In the genomic region with DNA sequence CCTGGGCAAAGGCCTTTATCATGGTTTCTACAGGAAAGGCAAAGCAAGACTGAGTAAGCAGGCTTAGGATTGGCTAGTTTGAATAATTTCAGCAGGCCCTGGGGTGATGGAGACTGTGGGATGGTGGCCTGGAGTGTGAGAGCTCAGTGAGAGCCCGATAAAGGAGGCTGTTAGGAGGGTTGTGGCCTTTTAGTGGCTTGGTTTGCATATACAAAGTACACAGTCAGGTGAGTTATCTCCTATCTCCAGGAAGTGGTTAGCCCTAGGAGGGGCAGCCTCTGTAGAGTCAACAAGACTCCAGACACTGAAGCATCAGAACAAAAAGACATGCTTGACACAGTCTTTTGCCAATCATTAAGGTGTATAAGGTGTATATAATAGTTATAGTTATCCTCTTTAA, we compare ENCODE assay signal across 8 cellular contexts.
DNase-seq lines count a peak whose midpoint lies in the region; ATAC-seq and TF ChIP-seq lines count a peak whose summit lies in the region.

No MANE protein-coding gene starts in this region.

- peak overlapping the region; percentile 74 for H3K27ac Mint-ChIP-seq in activated naive CD8-positive, alpha-beta T cell
- H3K27ac Mint-ChIP-seq in stimulated activated effector memory CD8-positive, alpha-beta T cell treated with anti-CD3 and anti-CD28 coated beads, Interleukin-12 subunit alpha, Interleukin-12 subunit beta, amount 100 ng/mL, for 72 hours = peak overlapping the region; percentile 24

- H3K36me3 Mint-ChIP-seq in activated naive CD8-positive, alpha-beta T cell = peaks cover 27% of the 10 kb centered on the region
- no peaks in the 10 kb centered on the region for H3K36me3 Mint-ChIP-seq in stimulated activated effector memory CD8-positive, alpha-beta T cell treated with anti-CD3 and anti-CD28 coated beads, Interleukin-12 subunit alpha, Interleukin-12 subunit beta, amount 100 ng/mL, for 72 hours

- H3K4me3 ChIP-seq in lower leg skin (ENCODE audit: low read depth, poor library complexity, severe bottlenecking) = no peak overlapping the region

- intact Hi-C loops in lower leg skin (cut with DNase I; ENCODE audit: low total_unique reads) = no loop called here

- TF ChIP-seq POLR2A in lower leg skin (IDR thresholded peaks at IDR 0.05) = no peak

- peaks cover 59% of the 10 kb centered on the region for H3K4me1 Mint-ChIP-seq in activated naive CD8-positive, alpha-beta T cell (ENCODE audit: low read depth)
- H3K4me1 Mint-ChIP-seq in stimulated activated effector memory CD8-positive, alpha-beta T cell treated with anti-CD3 and anti-CD28 coated beads, Interleukin-12 subunit alpha, Interleukin-12 subunit beta, amount 100 ng/mL, for 72 hours = peaks cover 31% of the 10 kb centered on the region

- peak; percentile 99 for ATAC-seq in stimulated activated effector memory CD8-positive, alpha-beta T cell treated with anti-CD3 and anti-CD28 coated beads, Interleukin-12 subunit alpha, Interleukin-12 subunit beta, amount 100 ng/mL, for 72 hours

- no peaks in the 10 kb centered on the region for H3K27me3 Mint-ChIP-seq in activated naive CD8-positive, alpha-beta T cell

- peaks cover 25% of the 10 kb centered on the region for H3K9me3 Mint-ChIP-seq in activated naive CD8-positive, alpha-beta T cell (ENCODE audit: low read depth)
- peaks cover 12% of the 10 kb centered on the region for H3K9me3 Mint-ChIP-seq in stimulated activated effector memory CD8-positive, alpha-beta T cell treated with anti-CD3 and anti-CD28 coated beads, Interleukin-12 subunit alpha, Interleukin-12 subunit beta, amount 100 ng/mL, for 72 hours

- peak overlapping the region; percentile 57 for H3K4me3 Mint-ChIP-seq in activated naive CD8-positive, alpha-beta T cell
- H3K4me3 Mint-ChIP-seq in stimulated activated effector memory CD8-positive, alpha-beta T cell treated with anti-CD3 and anti-CD28 coated beads, Interleukin-12 subunit alpha, Interleukin-12 subunit beta, amount 100 ng/mL, for 72 hours = no peak overlapping the region

- peak; percentile 22 for DNase-seq in NCI-H2107 treated with DMSO at 0.1 percent for 48 hours (lab: John Stamatoyannopoulos, UW; ENCODE audit: unreplicated experiment)
- DNase-seq in NCI-H2107 (lab: John Stamatoyannopoulos, UW) = no peak
- DNase-seq in SW480 (ENCODE audit: low spot score) = peak; percentile 14
- no peak for DNase-seq in stimulated activated effector memory CD8-positive, alpha-beta T cell treated with anti-CD3 and anti-CD28 coated beads, Interleukin-12 subunit alpha, Interleukin-12 subunit beta, amount 100 ng/mL, for 72 hours (ENCODE audit: low spot score in 2 of 2)
- DNase-seq in NCI-H128 (lab: John Stamatoyannopoulos, UW; ENCODE audit: unreplicated experiment) = no peak
- no peak for DNase-seq in lower leg skin (ENCODE audit: low spot score in 2 of 2)
- no peak for DNase-seq in DMS 273 treated with DMSO at 0.1 percent for 48 hours (lab: John Stamatoyannopoulos, UW)

- WGBS in lower leg skin, 2 donors = 63 to 78% methylated on average over 1 of the region's 1 CpG

- TF ChIP-seq CTCF in lower leg skin (IDR thresholded peaks at IDR 0.05) = no peak

Comparison
In these comparisons a context has a peak if more than half of its experiments do, and no peak if none do; other contexts are left out.
1. DNase-seq: peak in NCI-H2107 treated with DMSO at 0.1 percent for 48 hours (single experiment) and SW480 (single experiment); none in NCI-H2107 (single experiment), stimulated activated effector memory CD8-positive, alpha-beta T cell treated with anti-CD3 and anti-CD28 coated beads, Interleukin-12 subunit alpha, Interleukin-12 subunit beta, amount 100 ng/mL, for 72 hours (0 of 2), NCI-H128 (single experiment), lower leg skin (0 of 2) and DMS 273 treated with DMSO at 0.1 percent for 48 hours (single experiment).